In the genomic region with DNA sequence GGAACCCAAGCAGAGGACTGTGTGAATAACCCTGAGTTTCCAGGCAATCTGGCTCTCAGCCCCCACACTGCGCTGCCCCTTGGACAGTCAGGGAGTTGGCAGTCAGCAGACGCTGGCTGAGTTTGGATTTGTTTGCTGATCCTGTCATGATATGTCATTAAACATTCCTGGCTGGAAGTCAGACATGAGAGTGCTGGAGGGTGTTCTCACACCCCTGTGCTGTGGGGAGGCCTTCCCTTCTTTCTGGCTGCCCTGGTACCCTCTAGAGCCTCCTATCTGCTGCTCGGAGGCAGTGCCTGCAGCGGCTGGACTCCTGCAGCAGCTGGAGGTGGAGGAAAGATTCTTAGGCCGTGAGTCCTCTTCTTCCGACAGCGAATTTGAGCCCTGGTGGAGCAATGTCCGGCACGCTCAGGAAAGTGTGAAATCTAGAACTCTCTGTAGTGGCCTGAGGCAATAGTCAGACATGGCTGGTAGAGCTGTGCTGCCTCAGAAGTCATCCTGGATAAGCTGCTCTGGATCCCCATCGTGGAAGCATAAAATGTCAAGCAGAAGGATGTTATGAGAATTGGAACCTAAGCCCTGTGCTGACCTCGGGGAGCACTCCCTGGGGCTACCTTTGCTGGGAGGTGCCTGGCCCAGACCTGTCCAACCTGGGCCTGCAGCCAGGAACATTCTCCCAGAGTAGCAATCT, we compare ENCODE assay signal across 11 cellular contexts.
DNase-seq lines count a peak whose midpoint lies in the region; ATAC-seq and TF ChIP-seq lines count a peak whose summit lies in the region.
"Had no signal": no experiment of that assay in that cellular context is flagged by ENCODE, and none has a peak within 500 bp of the region (broad histone marks: within the 10 kb centered on the region; RNA-seq: fewer than 3 reads in every experiment).

No MANE protein-coding gene starts in this region.

- H2BK12ac ChIP-seq in neuronal stem cell (ENCODE audit: low read length): no peak overlapping the region

- no peak overlapping the region for H3K4me3 Mint-ChIP-seq in stimulated activated effector memory CD8-positive, alpha-beta T cell treated with anti-CD3 and anti-CD28 coated beads, Interleukin-12 subunit alpha, Interleukin-12 subunit beta, amount 100 ng/mL, for 72 hours

- TF ChIP-seq POLR2A in vagina (IDR thresholded peaks at IDR 0.05): no peak

- POLR2A ChIA-PET in RWPE1 (lab: Yijun Ruan, JAX; ENCODE audit: low non-redundant PET): no interaction called here

- TF ChIP-seq CTCF in RWPE1 (conservative IDR thresholded peaks at IDR 0.05; ENCODE audit: low read depth) (no peak; the same call in 1 of the 2 replicates), vagina (IDR thresholded peaks at IDR 0.05) (no peak)

- ATAC-seq in stimulated activated effector memory CD8-positive, alpha-beta T cell treated with anti-CD3 and anti-CD28 coated beads, Interleukin-12 subunit alpha, Interleukin-12 subunit beta, amount 100 ng/mL, for 72 hours: peak; percentile 19
- ATAC-seq: sciatic nerve had no signal

- peaks cover 4% of the 10 kb centered on the region for H3K27me3 ChIP-seq in vagina
- peaks cover 0 to 3% (median 0%) of the 10 kb centered on the region in 3 experiments for H3K27me3 ChIP-seq in neuronal stem cell (ENCODE audit: control insufficient read depth in 3 of 3, insufficient read depth in 3 of 3, low read depth in 1 of 3, low read length in 3 of 3)

- H3K4me1 ChIP-seq in vagina (no peaks in the 10 kb centered on the region), neuronal stem cell (ENCODE audit: control insufficient read depth in 2 of 2, insufficient read depth in 1 of 2, low read depth in 1 of 2, low read length in 2 of 2) (no peaks in the 10 kb centered on the region)

- intact Hi-C loops in vagina (cut with DNase I): no loop called here

- H3K4me3 ChIP-seq in vagina (no peak overlapping the region), neuronal stem cell (ENCODE audit: low read length in 2 of 2) (no peak overlapping the region)

- no peak overlapping the region for H2BK15ac ChIP-seq in neuronal stem cell (ENCODE audit: low read length)

- no peaks in the 10 kb centered on the region for H3K79me1 ChIP-seq in neuronal stem cell (ENCODE audit: low read depth, low read length)

- H3K27ac ChIP-seq in RWPE1 (peak overlapping the region; percentile 34), vagina (no peak overlapping the region), neuronal stem cell (replicated peaks; ENCODE audit: low read length) (no peak overlapping the region)

- H3K9ac ChIP-seq in neuronal stem cell (ENCODE audit: low read depth, low read length, poor library complexity): no peak overlapping the region

- no peak overlapping the region for H4K91ac ChIP-seq in neuronal stem cell (ENCODE audit: low read depth, low read length, poor library complexity)

- H3K4ac ChIP-seq in neuronal stem cell (ENCODE audit: low read length): no peak overlapping the region

- H2AK5ac ChIP-seq in neuronal stem cell (ENCODE audit: low read depth, low read length): no peak overlapping the region

- no peak overlapping the region for H2BK5ac ChIP-seq in neuronal stem cell (ENCODE audit: low read length)

- no peak overlapping the region for H3K4me2 ChIP-seq in neuronal stem cell (ENCODE audit: insufficient read depth, low read length, poor library complexity, severe bottlenecking)

- H2AFZ ChIP-seq in neuronal stem cell (ENCODE audit: low read length): no peak overlapping the region

- WGBS in neuronal stem cell (ENCODE audit: extremely low coverage in 2 of 2, insufficient read length in 2 of 2, insufficient replicate concordance in 1 of 2), 2 donors: no CpG with 5 or more reads among the region's 11 CpGs

- H3K9me3 ChIP-seq in vagina: no peaks in the 10 kb centered on the region
- no peaks in the 10 kb centered on the region for H3K9me3 ChIP-seq in neuronal stem cell (replicated peaks in 1 of 2; ENCODE audit: control insufficient read depth in 2 of 2, insufficient read depth in 1 of 2, low read depth in 1 of 2, low read length in 2 of 2)

- no peak overlapping the region for H3K27ac Mint-ChIP-seq in stimulated activated effector memory CD8-positive, alpha-beta T cell treated with anti-CD3 and anti-CD28 coated beads, Interleukin-12 subunit alpha, Interleukin-12 subunit beta, amount 100 ng/mL, for 72 hours

- no peaks in the 10 kb centered on the region for H3K36me3 ChIP-seq in vagina
- H3K36me3 ChIP-seq in neuronal stem cell (replicated peaks in 1 of 2; ENCODE audit: control insufficient read depth in 2 of 2, insufficient read depth in 2 of 2, low read length in 2 of 2): no peaks in the 10 kb centered on the region

- H2BK120ac ChIP-seq in neuronal stem cell (ENCODE audit: low read depth, low read length): no peak overlapping the region

- peak; percentile 23 for DNase-seq in DMS 273 (lab: John Stamatoyannopoulos, UW; ENCODE audit: unreplicated experiment)
- no peak for DNase-seq in DMS 273 treated with DMSO at 0.1 percent for 48 hours (lab: John Stamatoyannopoulos, UW)
- DNase-seq in RWPE1 (ENCODE audit: low spot score): peak; percentile 73
- DNase-seq in fibroblast of the conjunctiva (ENCODE audit: low read depth): peak; percentile 31
- no peak for DNase-seq in stimulated activated effector memory CD8-positive, alpha-beta T cell treated with anti-CD3 and anti-CD28 coated beads, Interleukin-12 subunit alpha, Interleukin-12 subunit beta, amount 100 ng/mL, for 72 hours (ENCODE audit: low spot score in 2 of 2)
- no peak for DNase-seq in activated CD4-positive, alpha-beta T cell treated with anti-CD3 and anti-CD28 coated beads, Interleukin-2, amount 50 U/mL, for 48 hours
- DNase-seq in vagina (ENCODE audit: extremely low spot score in 2 of 2): no peak
- DNase-seq in neuronal stem cell (ENCODE audit: low spot score): no peak
- DNase-seq: 8988T, activated gamma-delta T cell had no signal

- no peaks in the 10 kb centered on the region for H3K36me3 Mint-ChIP-seq in stimulated activated effector memory CD8-positive, alpha-beta T cell treated with anti-CD3 and anti-CD28 coated beads, Interleukin-12 subunit alpha, Interleukin-12 subunit beta, amount 100 ng/mL, for 72 hours

- CTCF ChIA-PET in RWPE1 (lab: Yijun Ruan, JAX): interaction anchor here (0.5 to 0.7 kb wide), 3 partner anchors 113 to 450 kb away, joined by 3 read pairs; no protein-coding TSS in a partner anchor

- H3K23ac ChIP-seq in neuronal stem cell (ENCODE audit: low read depth, low read length, poor library complexity): no peak overlapping the region

- no peak overlapping the region for H3K18ac ChIP-seq in neuronal stem cell (ENCODE audit: low read length)

- no peak overlapping the region for H4K8ac ChIP-seq in neuronal stem cell (ENCODE audit: low read depth, low read length)

- H3K4me1 Mint-ChIP-seq in stimulated activated effector memory CD8-positive, alpha-beta T cell treated with anti-CD3 and anti-CD28 coated beads, Interleukin-12 subunit alpha, Interleukin-12 subunit beta, amount 100 ng/mL, for 72 hours: no peaks in the 10 kb centered on the region

- no peak overlapping the region for H3K14ac ChIP-seq in neuronal stem cell (ENCODE audit: low read length)

- H3K9me3 Mint-ChIP-seq in stimulated activated effector memory CD8-positive, alpha-beta T cell treated with anti-CD3 and anti-CD28 coated beads, Interleukin-12 subunit alpha, Interleukin-12 subunit beta, amount 100 ng/mL, for 72 hours: no peaks in the 10 kb centered on the region

Comparison
In these comparisons a context has a peak if more than half of its experiments do, and no peak if none do; other contexts are left out.
1. DNase-seq: peak in DMS 273 (single experiment), RWPE1 (single experiment) and fibroblast of the conjunctiva (single experiment); none in DMS 273 treated with DMSO at 0.1 percent for 48 hours (single experiment), stimulated activated effector memory CD8-positive, alpha-beta T cell treated with anti-CD3 and anti-CD28 coated beads, Interleukin-12 subunit alpha, Interleukin-12 subunit beta, amount 100 ng/mL, for 72 hours (0 of 2), activated CD4-positive, alpha-beta T cell treated with anti-CD3 and anti-CD28 coated beads, Interleukin-2, amount 50 U/mL, for 48 hours (0 of 2), vagina (0 of 2) and neuronal stem cell (single experiment).